ENCODE assay signal across 3 cellular contexts in genomic region chr6:146189131-146189530, GRCh38.
"Had no signal": no experiment of that assay in that cellular context is flagged by ENCODE, and none has a peak within 500 bp of the region (broad histone marks: within the 10 kb centered on the region; RNA-seq: fewer than 3 reads in every experiment).

No MANE protein-coding gene starts in this region.

- DNase-seq: H9, HCEC 1CT, IMR-90 had no signal
